30 cellular contexts compared by ENCODE assay signal in genomic region chr6:102028173-102028572, GRCh38.
"Had no signal": no experiment of that assay in that cellular context is flagged by ENCODE, and none has a peak within 500 bp of the region (broad histone marks: within the 10 kb centered on the region; RNA-seq: fewer than 3 reads in every experiment).

No MANE protein-coding gene starts in this region.

- H3K36me3 ChIP-seq: ascending aorta, cardiac muscle cell had no signal

- FAIRE-seq: bronchial epithelial cell, TTC549 had no signal

- H3K4me1 ChIP-seq: ascending aorta had no signal

- H3K27ac ChIP-seq: ascending aorta, cardiac muscle cell, VCaP had no signal

- H3K4me3 ChIP-seq: ascending aorta, cardiac muscle cell had no signal

- DNase-seq: activated B cell treated with CpG ODN at 0.5 μM for 24 hours; activated CD4-positive, alpha-beta memory T cell treated with anti-CD3 and anti-CD28 coated beads for 36 hours; activated CD4-positive, alpha-beta T cell treated with anti-CD3 and anti-CD28 coated beads for 4 hours; activated CD4-positive, alpha-beta T cell treated with anti-CD3 and anti-CD28 coated beads, Interleukin-2, amount 10 ng/mL, durations not matched to agents 24 days and 14 days; activated CD4-positive, alpha-beta T cell treated with anti-CD3 and anti-CD28 coated beads, Interleukin-2, amount 50 U/mL, for 1 hour; activated CD4-positive, alpha-beta T cell treated with anti-CD3 and anti-CD28 coated beads, Interleukin-2, amount 50 U/mL, for 4 hours; activated CD4-positive, CD25-positive, alpha-beta regulatory T cell treated with anti-CD3 and anti-CD28 coated beads, Interleukin-2, amount 50 U/mL, for 72 hours; activated CD8-positive, alpha-beta memory T cell treated with anti-CD3 and anti-CD28 coated beads, Interleukin-2, amount 50 U/mL, for 4 hours; activated CD8-positive, alpha-beta T cell treated with anti-CD3 and anti-CD28 coated beads for 36 hours; activated effector memory CD4-positive, alpha-beta T cell treated with anti-CD3 and anti-CD28 coated beads, Interleukin-2, amount 50 U/mL, for 16 hours; activated naive CD4-positive, alpha-beta T cell treated with anti-CD3 and anti-CD28 coated beads, Interleukin-2, amount 10 ng/mL, durations not matched to agents 7 days and 5 days; activated naive CD4-positive, alpha-beta T cell treated with Interleukin-2 at 50 U/mL for 16 hours; activated naive CD8-positive, alpha-beta T cell treated with anti-CD3 and anti-CD28 coated beads, Interleukin-2, amount 10 ng/mL, durations not matched to agents 7 days and 5 days; activated naive CD8-positive, alpha-beta T cell treated with anti-CD3 and anti-CD28 coated beads, Interleukin-2, amount 50 U/mL, for 24 hours; activated T-cell treated with anti-CD3 and anti-CD28 coated beads for 4 hours; activated T-cell treated with anti-CD3 and anti-CD28 coated beads, Interleukin-2, amount 50 U/mL, for 1 hour; activated T-cell treated with anti-CD3 and anti-CD28 coated beads, Interleukin-2, amount 50 U/mL, for 4 hours; activated T-cell treated with anti-CD3 and anti-CD28 coated beads, Interleukin-2, amount 50 U/mL, for 72 hours; amygdala; anterior cingulate cortex; caudate nucleus; cerebellar nuclear complex; T-helper 2 cell; T-helper 9 cell had no signal

- ATAC-seq: activated CD8-positive, alpha-beta T cell treated with anti-CD3 and anti-CD28 coated beads for 36 hours; activated naive CD8-positive, alpha-beta T cell treated with anti-CD3 and anti-CD28 coated beads, Interleukin-2, amount 50 U/mL, for 24 hours; activated T-cell treated with anti-CD3 and anti-CD28 coated beads, Interleukin-2, amount 50 U/mL, for 4 hours; activated T-cell treated with anti-CD3 and anti-CD28 coated beads, Interleukin-2, amount 50 U/mL, for 72 hours; activated T-helper 17 cell treated with anti-CD3 and anti-CD28 coated beads, Interleukin-2, amount 50 U/mL, for 72 hours had no signal

- H3K27me3 ChIP-seq: ascending aorta, cardiac muscle cell had no signal

- H3K9me3 ChIP-seq: ascending aorta had no signal
